1 cellular context compared by ENCODE assay signal in genomic region chr19:34134190-34135032, GRCh38.
TF ChIP-seq lines count a peak whose summit lies in the region.

No MANE protein-coding gene starts in this region.

TF ChIP-seq in K562, 482 proteins besides CTCF, POLR2A, EP300 and RAD21 (continued from another document and continues in another):
- TF ChIP-seq ZNF551 (CRISPR knock-in tag; IDR thresholded peaks at IDR 0.05) (no peak), HNRNPLL (IDR thresholded peaks at IDR 0.05; ENCODE audit: low read depth, low read length, poor library complexity, severe bottlenecking) (peak; percentile 54), ZBTB40 (IDR thresholded peaks at IDR 0.05) (0 out of 2 replicates have a peak, but pooled peaks have one; percentile 25), ZBTB40 (CRISPR knock-in tag; IDR thresholded peaks at IDR 0.05) (no peak), ZNF239 (CRISPR knock-in tag; IDR thresholded peaks at IDR 0.05) (no peak), ZNF431 (CRISPR knock-in tag; IDR thresholded peaks at IDR 0.05) (0 out of 2 replicates have a peak, but pooled peaks have one; percentile 48), SP1 (CRISPR knock-in tag; IDR thresholded peaks at IDR 0.05) (no peak), HNRNPH1 (optimal IDR thresholded peaks at IDR 0.05; ENCODE audit: low read depth, low read length) (no peak), MAFK (IDR thresholded peaks at IDR 0.05; ENCODE audit: low read length) (no peak), RCOR1 (IDR thresholded peaks at IDR 0.05; ENCODE audit: borderline replicate concordance in 1 of 2, low read depth in 2 of 2, low read length in 2 of 2) (no peak), MBD1 (CRISPR knock-in tag; IDR thresholded peaks at IDR 0.05) (no peak), GABPA (tag; conservative IDR thresholded peaks at IDR 0.05; ENCODE audit: low read depth) (no peak), CEBPZ (IDR thresholded peaks at IDR 0.05; ENCODE audit: borderline replicate concordance, low read depth, low read length) (no peak), ZNF561 (CRISPR knock-in tag; conservative IDR thresholded peaks at IDR 0.05) (no peak), ZNF785 (CRISPR knock-in tag; IDR thresholded peaks at IDR 0.05) (no peak), POLR3G (IDR thresholded peaks at IDR 0.05; ENCODE audit: extremely low read depth, insufficient read length, insufficient replicate concordance) (no peak), SOX6 (IDR thresholded peaks at IDR 0.05) (no peak), ZBTB7A (IDR thresholded peaks at IDR 0.05; ENCODE audit: borderline replicate concordance, control insufficient read depth, low read depth, low read length) (peak; percentile 99), TCF7L2 (IDR thresholded peaks at IDR 0.05; ENCODE audit: low read depth, low read length) (no peak), BCL6 (CRISPR knock-in tag; IDR thresholded peaks at IDR 0.05) (no peak), HNRNPL (IDR thresholded peaks at IDR 0.05; ENCODE audit: low read depth, low read length) (peak; percentile 90), ILK (tag; IDR thresholded peaks at IDR 0.05; ENCODE audit: borderline replicate concordance, low read depth) (no peak), POLR2AphosphoS5 (IDR thresholded peaks at IDR 0.05; ENCODE audit: control insufficient read depth, insufficient read depth, low read depth, low read length) (peak; percentile 80), MED1 (CRISPR knock-in tag; IDR thresholded peaks at IDR 0.05; ENCODE audit: borderline replicate concordance) (no peak), RBM25 (IDR thresholded peaks at IDR 0.05; ENCODE audit: low read depth, low read length, severe bottlenecking) (no peak), RNF2 (IDR thresholded peaks at IDR 0.05) (no peak), E2F1 (CRISPR knock-in tag; IDR thresholded peaks at IDR 0.05) (no peak), MCM5 (IDR thresholded peaks at IDR 0.05; ENCODE audit: low read depth) (no peak), SREBF1 (IDR thresholded peaks at IDR 0.05; ENCODE audit: borderline replicate concordance, low read depth, low read length) (no peak)
- TF ChIP-seq, protein P1, sequence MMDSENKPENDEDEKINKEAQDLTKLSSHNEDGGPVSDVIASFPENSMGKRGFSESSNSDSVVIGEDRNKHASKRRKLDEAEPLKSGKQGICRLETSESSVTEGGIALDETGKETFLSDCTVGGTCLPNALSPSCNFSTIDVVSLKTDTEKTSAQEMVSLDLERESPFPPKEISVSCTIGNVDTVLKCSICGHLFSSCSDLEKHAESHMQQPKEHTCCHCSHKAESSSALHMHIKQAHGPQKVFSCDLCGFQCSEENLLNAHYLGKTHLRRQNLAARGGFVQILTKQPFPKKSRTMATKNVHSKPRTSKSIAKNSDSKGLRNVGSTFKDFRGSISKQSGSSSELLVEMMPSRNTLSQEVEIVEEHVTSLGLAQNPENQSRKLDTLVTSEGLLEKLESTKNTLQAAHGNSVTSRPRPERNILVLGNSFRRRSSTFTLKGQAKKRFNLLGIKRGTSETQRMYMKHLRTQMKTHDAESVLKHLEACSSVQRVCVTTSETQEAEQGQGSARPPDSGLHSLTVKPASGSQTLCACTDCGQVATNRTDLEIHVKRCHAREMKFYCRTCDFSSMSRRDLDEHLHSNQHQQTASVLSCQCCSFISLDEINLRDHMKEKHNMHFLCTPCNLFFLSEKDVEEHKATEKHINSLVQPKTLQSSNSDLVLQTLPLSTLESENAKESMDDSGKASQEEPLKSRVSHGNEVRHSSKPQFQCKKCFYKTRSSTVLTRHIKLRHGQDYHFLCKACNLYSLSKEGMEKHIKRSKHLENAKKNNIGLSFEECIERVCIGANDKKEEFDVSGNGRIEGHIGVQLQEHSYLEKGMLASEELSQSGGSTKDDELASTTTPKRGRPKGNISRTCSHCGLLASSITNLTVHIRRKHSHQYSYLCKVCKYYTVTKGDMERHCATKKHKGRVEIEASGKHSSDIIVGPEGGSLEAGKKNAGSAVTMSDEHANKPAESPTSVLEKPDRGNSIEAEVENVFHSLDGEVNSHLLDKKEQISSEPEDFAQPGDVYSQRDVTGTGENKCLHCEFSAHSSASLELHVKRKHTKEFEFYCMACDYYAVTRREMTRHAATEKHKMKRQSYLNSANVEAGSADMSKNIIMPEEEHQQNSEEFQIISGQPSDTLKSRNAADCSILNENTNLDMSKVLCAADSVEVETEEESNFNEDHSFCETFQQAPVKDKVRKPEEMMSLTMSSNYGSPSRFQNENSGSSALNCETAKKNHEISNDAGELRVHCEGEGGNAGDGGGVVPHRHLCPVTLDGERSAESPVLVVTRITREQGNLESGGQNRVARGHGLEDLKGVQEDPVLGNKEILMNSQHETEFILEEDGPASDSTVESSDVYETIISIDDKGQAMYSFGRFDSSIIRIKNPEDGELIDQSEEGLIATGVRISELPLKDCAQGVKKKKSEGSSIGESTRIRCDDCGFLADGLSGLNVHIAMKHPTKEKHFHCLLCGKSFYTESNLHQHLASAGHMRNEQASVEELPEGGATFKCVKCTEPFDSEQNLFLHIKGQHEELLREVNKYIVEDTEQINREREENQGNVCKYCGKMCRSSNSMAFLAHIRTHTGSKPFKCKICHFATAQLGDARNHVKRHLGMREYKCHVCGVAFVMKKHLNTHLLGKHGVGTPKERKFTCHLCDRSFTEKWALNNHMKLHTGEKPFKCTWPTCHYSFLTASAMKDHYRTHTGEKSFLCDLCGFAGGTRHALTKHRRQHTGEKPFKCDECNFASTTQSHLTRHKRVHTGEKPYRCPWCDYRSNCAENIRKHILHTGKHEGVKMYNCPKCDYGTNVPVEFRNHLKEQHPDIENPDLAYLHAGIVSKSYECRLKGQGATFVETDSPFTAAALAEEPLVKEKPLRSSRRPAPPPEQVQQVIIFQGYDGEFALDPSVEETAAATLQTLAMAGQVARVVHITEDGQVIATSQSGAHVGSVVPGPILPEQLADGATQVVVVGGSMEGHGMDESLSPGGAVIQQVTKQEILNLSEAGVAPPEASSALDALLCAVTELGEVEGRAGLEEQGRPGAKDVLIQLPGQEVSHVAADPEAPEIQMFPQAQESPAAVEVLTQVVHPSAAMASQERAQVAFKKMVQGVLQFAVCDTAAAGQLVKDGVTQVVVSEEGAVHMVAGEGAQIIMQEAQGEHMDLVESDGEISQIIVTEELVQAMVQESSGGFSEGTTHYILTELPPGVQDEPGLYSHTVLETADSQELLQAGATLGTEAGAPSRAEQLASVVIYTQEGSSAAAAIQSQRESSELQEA (IDR thresholded peaks at IDR 0.05; ENCODE audit: low read depth): no peak
- TF ChIP-seq, protein P2, sequence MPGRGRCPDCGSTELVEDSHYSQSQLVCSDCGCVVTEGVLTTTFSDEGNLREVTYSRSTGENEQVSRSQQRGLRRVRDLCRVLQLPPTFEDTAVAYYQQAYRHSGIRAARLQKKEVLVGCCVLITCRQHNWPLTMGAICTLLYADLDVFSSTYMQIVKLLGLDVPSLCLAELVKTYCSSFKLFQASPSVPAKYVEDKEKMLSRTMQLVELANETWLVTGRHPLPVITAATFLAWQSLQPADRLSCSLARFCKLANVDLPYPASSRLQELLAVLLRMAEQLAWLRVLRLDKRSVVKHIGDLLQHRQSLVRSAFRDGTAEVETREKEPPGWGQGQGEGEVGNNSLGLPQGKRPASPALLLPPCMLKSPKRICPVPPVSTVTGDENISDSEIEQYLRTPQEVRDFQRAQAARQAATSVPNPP (IDR thresholded peaks at IDR 0.05; ENCODE audit: borderline replicate concordance, insufficient read depth, insufficient read length): no peak
